ENCODE assay signal across 11 cellular contexts in genomic region chr1:212514782-212515181, GRCh38.
DNase-seq lines count a peak whose midpoint lies in the region; ATAC-seq, FAIRE-seq and TF ChIP-seq lines count a peak whose summit lies in the region.
"Had no signal": no experiment of that assay in that cellular context is flagged by ENCODE, and none has a peak within 500 bp of the region (broad histone marks: within the 10 kb centered on the region; RNA-seq: fewer than 3 reads in every experiment).

No MANE protein-coding gene starts in this region.

- no peak overlapping the region for H4K5ac ChIP-seq in H1 (ENCODE audit: insufficient read length, low read depth, low read length)

- POLR2A ChIA-PET in H1 (lab: Charles Lee; ENCODE audit: partially characterized antibody) = interaction anchor here (0.5 to 1.8 kb wide), 7 partner anchors 13 to 343 kb away, joined by 3 to 6 read pairs (median 4); partner anchors contain the start of genes ATF3 and FLVCR1

- no peak overlapping the region for H2AK5ac ChIP-seq in H1 (ENCODE audit: low read depth, low read length)

- no peaks in the 10 kb centered on the region; the same call in 1 of the 2 replicates for H3K23me2 ChIP-seq in H1 (ENCODE audit: low read depth, low read length)

- no peaks in the 10 kb centered on the region for H3K36me3 ChIP-seq in H1 (ENCODE audit: control insufficient read depth in 2 of 4, insufficient read depth in 4 of 4, low read length in 3 of 4)
- no peaks in the 10 kb centered on the region for H3K36me3 ChIP-seq in thyroid gland
- H3K36me3 ChIP-seq in prostate gland = no peaks in the 10 kb centered on the region

- no peak overlapping the region for H3K9ac ChIP-seq in H1 (replicated peaks in 1 of 4; ENCODE audit: extremely low read depth in 1 of 4, low read depth in 3 of 4, low read length in 3 of 4)

- TF ChIP-seq CTCF in H1 (IDR thresholded peaks at IDR 0.05; ENCODE audit: control extremely low read depth in 1 of 3, insufficient read depth in 1 of 3, low read depth in 1 of 3, low read length in 3 of 3) (no peak), thyroid gland (IDR thresholded peaks at IDR 0.05) (no peak), prostate gland (IDR thresholded peaks at IDR 0.05) (no peak)

- no peaks in the 10 kb centered on the region for H3K36me3 Mint-ChIP-seq in activated CD8-positive, alpha-beta memory T cell treated with anti-CD3 and anti-CD28 coated beads, Interleukin-2, amount 10 ng/mL, durations not matched to agents 7 days and 5 days
- no peaks in the 10 kb centered on the region for H3K36me3 Mint-ChIP-seq in naive B cell

- no peak overlapping the region for H3K27ac Mint-ChIP-seq in activated CD8-positive, alpha-beta memory T cell treated with anti-CD3 and anti-CD28 coated beads, Interleukin-2, amount 10 ng/mL, durations not matched to agents 7 days and 5 days
- H3K27ac Mint-ChIP-seq in naive B cell = no peak overlapping the region
- H3K27ac Mint-ChIP-seq: T-helper 1 cell treated with Interleukin-12 subunit alpha and Interleukin-12 subunit beta and Interleukin-4 antibody, amounts not matched to agents 30 μg/mL and 1 μg/mL, for 36 hours had no signal

- no peaks in the 10 kb centered on the region for H3K79me1 ChIP-seq in H1 (ENCODE audit: low read depth, low read length)

- intact Hi-C loops in thyroid gland (cut with DNase I) (no loop called here), prostate gland (cut with DNase I) (loop anchor here (5.0 kb wide), 1 partner anchor 32 kb away; no protein-coding TSS in a partner anchor)

- H2BK20ac ChIP-seq in H1 (ENCODE audit: low read length) = no peak overlapping the region

- no peak overlapping the region for H2BK12ac ChIP-seq in H1 (ENCODE audit: low read depth, low read length)

- no peak for FAIRE-seq in H1 (lab: Jason Lieb, UNC)
- FAIRE-seq: A204.1 had no signal

- no peak overlapping the region for H2BK5ac ChIP-seq in H1 (ENCODE audit: low read depth, low read length)

- peaks cover 1 to 11% (median 7%) of the 10 kb centered on the region in 4 experiments for H3K4me1 ChIP-seq in H1 (replicated peaks in 1 of 4; ENCODE audit: control insufficient read depth in 3 of 4, insufficient read depth in 4 of 4, low read length in 3 of 4)
- H3K4me1 ChIP-seq in thyroid gland = peaks cover 12 to 31% of the 10 kb centered on the region in 2 donors
- H3K4me1 ChIP-seq in prostate gland (replicated peaks) = no peaks in the 10 kb centered on the region

- no peaks in the 10 kb centered on the region for H3K9me3 ChIP-seq in H1 (ENCODE audit: insufficient read depth in 2 of 2, low read depth in 1 of 2, low read length in 1 of 2)
- no peaks in the 10 kb centered on the region for H3K9me3 ChIP-seq in thyroid gland
- H3K9me3 ChIP-seq in prostate gland = no peaks in the 10 kb centered on the region

- DNase-seq in activated CD8-positive, alpha-beta memory T cell treated with anti-CD3 and anti-CD28 coated beads, Interleukin-2, amount 10 ng/mL, durations not matched to agents 7 days and 5 days = no peak
- DNase-seq in activated CD8-positive, alpha-beta memory T cell treated with anti-CD3 and anti-CD28 coated beads, Interleukin-2, amount 50 U/mL, for 4 hours = no peak
- DNase-seq in H1 (ENCODE audit: low read depth in 1 of 2, low spot score in 2 of 2) = peak in 1 of 2 experiments; percentile 71
- DNase-seq in naive B cell = no peak
- DNase-seq in thyroid gland = peak; percentile 21 to 23
- no peak for DNase-seq in NCI-H2171 (lab: John Stamatoyannopoulos, UW)
- no peak for DNase-seq in prostate gland (ENCODE audit: low spot score)
- DNase-seq in left lobe of liver (ENCODE audit: low spot score) = no peak
- DNase-seq: DMS 273 treated with DMSO at 0.1 percent for 48 hours had no signal

- H3K27ac ChIP-seq in H1 (ENCODE audit: low read depth, low read length) = no peak overlapping the region
- no peak overlapping the region for H3K27ac ChIP-seq in thyroid gland
- H3K27ac ChIP-seq in prostate gland = no peak overlapping the region

- H4K20me1 ChIP-seq in H1 (replicated peaks in 1 of 2; ENCODE audit: control insufficient read depth in 1 of 2, insufficient read depth in 2 of 2, low read length in 2 of 2) = no peaks in the 10 kb centered on the region

- H4K8ac ChIP-seq in H1 (ENCODE audit: extremely low read depth, insufficient read depth, low read length) = peak overlapping the region; percentile 35; the same call in 1 of the 2 replicates

- no peaks in the 10 kb centered on the region for H3K9me3 Mint-ChIP-seq in activated CD8-positive, alpha-beta memory T cell treated with anti-CD3 and anti-CD28 coated beads, Interleukin-2, amount 10 ng/mL, durations not matched to agents 7 days and 5 days (ENCODE audit: low read depth)
- H3K9me3 Mint-ChIP-seq in naive B cell = peaks cover 0 to 2% (median 0%) of the 10 kb centered on the region in 7 donors
- H3K9me3 Mint-ChIP-seq: T-helper 1 cell treated with Interleukin-12 subunit alpha and Interleukin-12 subunit beta and Interleukin-4 antibody, amounts not matched to agents 30 μg/mL and 1 μg/mL, for 36 hours had no signal

- H4K91ac ChIP-seq in H1 (replicated peaks; ENCODE audit: insufficient read length, low read length) = no peak overlapping the region

- peak overlapping the region in 1 of 4 experiments; percentile 53; a peak in 2 of 8 replicates for H3K4me3 ChIP-seq in H1 (ENCODE audit: extremely low read depth in 1 of 4, insufficient read depth in 2 of 4, low read depth in 3 of 4, low read length in 4 of 4)
- H3K4me3 ChIP-seq in thyroid gland (replicated peaks in 1 of 3) = no peak overlapping the region
- H3K4me3 ChIP-seq in prostate gland = peak overlapping the region in 1 of 2 donors; percentile 19

- TF ChIP-seq POLR2A in H1 (IDR thresholded peaks at IDR 0.05; ENCODE audit: control extremely low read depth in 1 of 2, low read depth in 2 of 2, low read length in 2 of 2) (no peak), thyroid gland (IDR thresholded peaks at IDR 0.05) (no peak), prostate gland (IDR thresholded peaks at IDR 0.05) (no peak)

- H3K4me1 Mint-ChIP-seq in activated CD8-positive, alpha-beta memory T cell treated with anti-CD3 and anti-CD28 coated beads, Interleukin-2, amount 10 ng/mL, durations not matched to agents 7 days and 5 days = peaks cover 9% of the 10 kb centered on the region
- H3K4me1 Mint-ChIP-seq in naive B cell = peaks cover 0 to 15% (median 7%) of the 10 kb centered on the region in 3 donors

- no peak overlapping the region for H2BK120ac ChIP-seq in H1 (replicated peaks; ENCODE audit: low read depth, low read length)

- no peak overlapping the region for H3K56ac ChIP-seq in H1 (replicated peaks; ENCODE audit: insufficient read length, low read depth, low read length)

- no peak for TF ChIP-seq RAD21 in H1 (IDR thresholded peaks at IDR 0.05 in 1 of 2, conservative IDR thresholded peaks at IDR 0.05 in 1 of 2; ENCODE audit: low read depth in 2 of 2, low read length in 2 of 2)

- H2BK15ac ChIP-seq in H1 (ENCODE audit: low read length) = no peak overlapping the region

- H3K23ac ChIP-seq in H1 (ENCODE audit: insufficient read length) = no peak overlapping the region

- H3K27me3 Mint-ChIP-seq in activated CD8-positive, alpha-beta memory T cell treated with anti-CD3 and anti-CD28 coated beads, Interleukin-2, amount 10 ng/mL, durations not matched to agents 7 days and 5 days = peaks cover 73% of the 10 kb centered on the region
- H3K27me3 Mint-ChIP-seq in naive B cell = peaks cover 41 to 84% (median 80%) of the 10 kb centered on the region in 3 donors

- no peak overlapping the region for H3K14ac ChIP-seq in H1 (ENCODE audit: insufficient read length)

- ATAC-seq in activated CD8-positive, alpha-beta memory T cell treated with anti-CD3 and anti-CD28 coated beads, Interleukin-2, amount 10 ng/mL, durations not matched to agents 7 days and 5 days = peak; percentile 23
- ATAC-seq in naive B cell (ENCODE audit: low read depth in 2 of 2) (peak; percentile 14 to 21), left lobe of liver (no peak)

- whole genome bisulfite sequencing in H1 (ENCODE audit: extremely low coverage in 1 of 2, insufficient coverage in 1 of 2, insufficient read length in 1 of 2, insufficient replicate concordance in 2 of 2, low coverage in 1 of 2, low lambda C conversion rate in 2 of 2, missing lambda C conversion rate in 1 of 2), 2 experiments = 17% methylated on average over 25 of the region's 36 CpGs; no CpG with 5 or more reads in 1 of the 2 experiments
- 18 to 40% methylated on average over 2 to 8 of the region's 36 CpGs for WGBS in thyroid gland, 2 donors
- 16% methylated on average over 36 of the region's 36 CpGs for WGBS in prostate gland

- no peak for TF ChIP-seq EP300 in H1 (IDR thresholded peaks at IDR 0.05; ENCODE audit: borderline replicate concordance in 1 of 2, low read depth in 2 of 2, low read length in 2 of 2)

- H3K4ac ChIP-seq in H1 (replicated peaks; ENCODE audit: insufficient read length, low read depth, low read length) = no peak overlapping the region

- no peak overlapping the region; the same call in 1 of the 2 replicates for H2AFZ ChIP-seq in H1 (ENCODE audit: low read length)

- CTCF ChIA-PET in activated CD8-positive, alpha-beta memory T cell treated with anti-CD3 and anti-CD28 coated beads, Interleukin-2, amount 10 ng/mL, durations not matched to agents 7 days and 5 days (lab: Charles Lee) = interaction anchor here (1.1 kb wide), 1 partner anchor 14 kb away, joined by 4 read pairs; no protein-coding TSS in a partner anchor
- CTCF ChIA-PET in H1 (lab: Charles Lee; ENCODE audit: partially characterized antibody) = interaction anchor here (0.6 to 5.4 kb wide), 6 partner anchors 14 to 235 kb away, joined by 3 to 30 read pairs (median 4); no protein-coding TSS in a partner anchor

- no peaks in the 10 kb centered on the region for H3K79me2 ChIP-seq in H1 (ENCODE audit: control insufficient read depth in 1 of 2, insufficient read depth in 2 of 2, low read length in 2 of 2)

- no peak overlapping the region for H3K4me3 Mint-ChIP-seq in activated CD8-positive, alpha-beta memory T cell treated with anti-CD3 and anti-CD28 coated beads, Interleukin-2, amount 10 ng/mL, durations not matched to agents 7 days and 5 days
- peak overlapping the region in 3 of 8 donors; percentile 6 to 42 (median 9) for H3K4me3 Mint-ChIP-seq in naive B cell
- H3K4me3 Mint-ChIP-seq: T-helper 1 cell treated with Interleukin-12 subunit alpha and Interleukin-12 subunit beta and Interleukin-4 antibody, amounts not matched to agents 30 μg/mL and 1 μg/mL, for 36 hours had no signal

- H3K4me2 ChIP-seq in H1 (ENCODE audit: insufficient read depth in 1 of 2, low read depth in 2 of 2, low read length in 2 of 2) = peak overlapping the region; percentile 47 to 66

- H3K27me3 ChIP-seq in H1 (replicated peaks in 1 of 4; ENCODE audit: control insufficient read depth in 3 of 4, extremely low read depth in 1 of 4, insufficient read depth in 3 of 4, low read length in 3 of 4) (peaks cover 8 to 41% (median 29%) of the 10 kb centered on the region in 4 experiments), thyroid gland (no peaks in the 10 kb centered on the region), prostate gland (replicated peaks; ENCODE audit: insufficient read depth) (no peaks in the 10 kb centered on the region)

- no peak overlapping the region; the same call in 1 of the 2 replicates for H3K18ac ChIP-seq in H1 (ENCODE audit: extremely low read depth, low read length)

TF ChIP-seq in H1, 55 proteins besides CTCF, POLR2A, EP300 and RAD21 (continues in another document):
- TF ChIP-seq BCL11A (IDR thresholded peaks at IDR 0.05; ENCODE audit: low read depth in 2 of 2, low read length in 2 of 2) = no peak
- TF ChIP-seq TAF1 (IDR thresholded peaks at IDR 0.05; ENCODE audit: low read depth, low read length) = 0 out of 2 replicates have a peak, but pooled peaks have one; percentile 7

Comparison
In these comparisons a context has a peak if more than half of its experiments do, and no peak if none do; other contexts are left out.
1. DNase-seq: peak in thyroid gland (2 of 2); none in activated CD8-positive, alpha-beta memory T cell treated with anti-CD3 and anti-CD28 coated beads, Interleukin-2, amount 10 ng/mL, durations not matched to agents 7 days and 5 days (single experiment), activated CD8-positive, alpha-beta memory T cell treated with anti-CD3 and anti-CD28 coated beads, Interleukin-2, amount 50 U/mL, for 4 hours (single experiment), naive B cell (single experiment), NCI-H2171 (single experiment), prostate gland (single experiment) and left lobe of liver (single experiment).